Comparison of ENCODE assay signal across 9 cellular contexts in the genomic region with DNA sequence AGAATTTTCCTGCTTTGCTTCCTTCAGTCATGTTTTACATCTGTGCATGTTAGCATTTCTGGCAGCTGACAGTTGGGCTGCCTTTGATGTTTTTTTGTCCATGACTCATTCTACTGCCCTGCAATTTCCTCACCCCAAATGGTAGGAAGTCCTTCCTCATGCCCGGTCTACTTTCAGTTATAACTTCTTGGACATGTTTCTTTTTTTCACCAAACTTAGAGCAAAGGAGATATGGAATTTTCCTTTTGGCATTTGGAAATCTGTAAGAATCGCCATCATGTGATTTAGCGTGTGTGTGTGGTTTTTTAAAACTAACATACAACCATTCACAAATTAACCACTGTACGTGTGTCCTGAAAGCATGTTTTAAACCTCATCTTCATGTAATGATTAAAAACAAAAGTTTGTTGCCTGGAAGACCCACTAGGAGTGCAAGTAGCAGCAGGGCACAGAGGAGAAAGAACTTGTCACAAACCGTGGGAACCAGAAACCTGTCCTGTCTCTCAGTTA.
DNase-seq lines count a peak whose midpoint lies in the region; ATAC-seq and TF ChIP-seq lines count a peak whose summit lies in the region.
"Had no signal": no experiment of that assay in that cellular context is flagged by ENCODE, and none has a peak within 500 bp of the region (broad histone marks: within the 10 kb centered on the region; RNA-seq: fewer than 3 reads in every experiment).

No MANE protein-coding gene starts in this region.

- TF ChIP-seq CTCF in fibroblast of villous mesenchyme (IDR thresholded peaks at IDR 0.05; ENCODE audit: insufficient read depth, low read depth, low read length) (no peak), sigmoid colon (IDR thresholded peaks at IDR 0.05) (no peak)

- no peaks in the 10 kb centered on the region for H3K27me3 ChIP-seq in sigmoid colon
- H3K27me3 ChIP-seq: upper lobe of left lung had no signal

- no peaks in the 10 kb centered on the region for H3K4me1 ChIP-seq in sigmoid colon

- TF ChIP-seq EP300 in sigmoid colon (IDR thresholded peaks at IDR 0.05) = no peak

- H3K4me3 ChIP-seq in fibroblast of villous mesenchyme (ENCODE audit: low read depth, low read length) (no peak overlapping the region), sigmoid colon (no peak overlapping the region)
- H3K4me3 ChIP-seq: upper lobe of left lung had no signal

- H3K9me3 ChIP-seq in sigmoid colon = no peaks in the 10 kb centered on the region
- H3K9me3 ChIP-seq: upper lobe of left lung had no signal

- WGBS in sigmoid colon, 2 donors = 54 to 65% methylated on average over 5 of the region's 5 CpGs

- TF ChIP-seq POLR2A in sigmoid colon (IDR thresholded peaks at IDR 0.05) = no peak

- H3K27ac ChIP-seq in sigmoid colon = no peak overlapping the region
- H3K27ac ChIP-seq: upper lobe of left lung had no signal

- peak; percentile 69 for ATAC-seq in GM21515 (IDR thresholded peaks at IDR 0.05; ENCODE audit: unreplicated experiment)

- intact Hi-C loops in sigmoid colon (cut with DNase I) = no loop called here

- DNase-seq in Daoy (ENCODE audit: low read depth) (peak; percentile 26), NCI-H69 (lab: John Stamatoyannopoulos, UW) (peak; percentile 20), fibroblast of villous mesenchyme (ENCODE audit: low read depth) (peak; percentile 27), sigmoid colon (no peak), NAMALWA (ENCODE audit: low spot score) (no peak), NCI-H774 (lab: John Stamatoyannopoulos, UW) (no peak), NCI-H446 treated with DMSO at 0.1 percent for 48 hours (lab: John Stamatoyannopoulos, UW) (no peak)
- DNase-seq: upper lobe of left lung had no signal

- H3K36me3 ChIP-seq in sigmoid colon = no peaks in the 10 kb centered on the region
- H3K36me3 ChIP-seq: upper lobe of left lung had no signal

Comparison
In these comparisons a context has a peak if more than half of its experiments do, and no peak if none do; other contexts are left out.
1. DNase-seq: peak in Daoy (single experiment), NCI-H69 (single experiment) and fibroblast of villous mesenchyme (single experiment); none in sigmoid colon (single experiment), NAMALWA (single experiment), NCI-H774 (single experiment) and NCI-H446 treated with DMSO at 0.1 percent for 48 hours (single experiment).